ENCODE assay signal across 8 cellular contexts in genomic region chr7:122136639-122137253, GRCh38. TPM values are rescaled to one million over a fixed set of nuclear protein-coding genes. Genes with fewer than 3 reads are reported as not detected.
DNase-seq lines count a peak whose midpoint lies in the region; TF ChIP-seq lines count a peak whose summit lies in the region.

No MANE protein-coding gene starts in this region.

- H3K36me3 ChIP-seq in neural progenitor cell, result no peaks in the 10 kb centered on the region

- H3K4me1 Mint-ChIP-seq in CD14-positive monocyte, result peaks cover 14% of the 10 kb centered on the region
- H3K4me1 Mint-ChIP-seq in neural progenitor cell, result peaks cover 22% of the 10 kb centered on the region

- peaks cover 11% of the 10 kb centered on the region for H3F3A ChIP-seq in neural progenitor cell (ENCODE audit: low read depth)

- H2AFZ ChIP-seq in neural progenitor cell (replicated peaks), result no peak overlapping the region

- no peaks in the 10 kb centered on the region for H3K27me3 ChIP-seq in neural progenitor cell

- H3K9ac ChIP-seq in neural progenitor cell, result no peak overlapping the region

- H3K36me3 Mint-ChIP-seq in CD14-positive monocyte (no peaks in the 10 kb centered on the region), neural progenitor cell (peaks cover 21% of the 10 kb centered on the region)

- H3K27ac Mint-ChIP-seq in CD14-positive monocyte, result no peak overlapping the region
- no peak overlapping the region for H3K27ac Mint-ChIP-seq in neural progenitor cell

- H3K9me3 Mint-ChIP-seq in CD14-positive monocyte (peaks cover 0 to 2% (median 0%) of the 10 kb centered on the region in 7 donors), neural progenitor cell (no peaks in the 10 kb centered on the region)

- no peak overlapping the region for H3K27ac ChIP-seq in neural progenitor cell

- H3K27me3 Mint-ChIP-seq in CD14-positive monocyte (ENCODE audit: low read depth in 3 of 3) (peaks cover 5 to 22% (median 11%) of the 10 kb centered on the region in 3 donors), neural progenitor cell (ENCODE audit: insufficient read depth, low read depth) (peaks cover 2% of the 10 kb centered on the region)

- DNase-seq in CD14-positive monocyte (ENCODE audit: low spot score), result no peak
- DNase-seq in NCI-H774 (lab: John Stamatoyannopoulos, UW), result peak; percentile 8
- DNase-seq in epithelial cell of proximal tubule (ENCODE audit: low read depth), result no peak
- no peak for DNase-seq in neural progenitor cell (ENCODE audit: low spot score)
- DNase-seq in NCI-H1694 (lab: John Stamatoyannopoulos, UW), result no peak
- no peak for DNase-seq in posterior vena cava (ENCODE audit: low spot score)
- DNase-seq in HPDE6-E6E7 (ENCODE audit: extremely low spot score), result no peak
- no peak for DNase-seq in NCI-H2081 (lab: John Stamatoyannopoulos, UW)

- H3K4me3 Mint-ChIP-seq in CD14-positive monocyte (peak overlapping the region; percentile 66 to 87), neural progenitor cell (no peak overlapping the region)

- no peaks in the 10 kb centered on the region for H3K9me3 ChIP-seq in neural progenitor cell (ENCODE audit: low read depth)

- TF ChIP-seq CTCF in CD14-positive monocyte (IDR thresholded peaks at IDR 0.05) (no peak), epithelial cell of proximal tubule (conservative IDR thresholded peaks at IDR 0.05; ENCODE audit: low read depth, low read length) (no peak), neural progenitor cell (IDR thresholded peaks at IDR 0.05) (no peak)

- peak overlapping the region; percentile 40 for H3K4me2 ChIP-seq in neural progenitor cell

- H3K79me2 ChIP-seq in neural progenitor cell (ENCODE audit: low read depth), result peaks cover 100% of the 10 kb centered on the region

- intact Hi-C loops in CD14-positive monocyte (cut with micrococcal nuclease) (no loop called here), posterior vena cava (cut with DNase I) (no loop called here)

- peaks cover 41% of the 10 kb centered on the region for H3K4me1 ChIP-seq in neural progenitor cell

- H3K4me3 ChIP-seq in epithelial cell of proximal tubule (ENCODE audit: low read depth, low read length) (peak overlapping the region; percentile 51), neural progenitor cell (no peak overlapping the region)

- H4K20me1 ChIP-seq in neural progenitor cell (ENCODE audit: low read depth), result peaks cover 87% of the 10 kb centered on the region

RNA-seq across cellular contexts. Expression of gene AASS, which starts 7.3 kb away (rescaled TPM):
- polyA plus RNA-seq in CD14-positive monocyte, result under 1 TPM in 1 of 2 donors, not detected in 1; 0.22 TPM
- total RNA-seq in epithelial cell of proximal tubule (8.1 and 11.9 TPM in 2 replicates), neural progenitor cell (ENCODE audit: low replicate concordance) (185 and 264 TPM in 2 replicates), posterior vena cava (10 to 100 TPM; 14.3 to 17.7 TPM)
